2 cellular contexts compared by ENCODE assay signal in the genomic region with DNA sequence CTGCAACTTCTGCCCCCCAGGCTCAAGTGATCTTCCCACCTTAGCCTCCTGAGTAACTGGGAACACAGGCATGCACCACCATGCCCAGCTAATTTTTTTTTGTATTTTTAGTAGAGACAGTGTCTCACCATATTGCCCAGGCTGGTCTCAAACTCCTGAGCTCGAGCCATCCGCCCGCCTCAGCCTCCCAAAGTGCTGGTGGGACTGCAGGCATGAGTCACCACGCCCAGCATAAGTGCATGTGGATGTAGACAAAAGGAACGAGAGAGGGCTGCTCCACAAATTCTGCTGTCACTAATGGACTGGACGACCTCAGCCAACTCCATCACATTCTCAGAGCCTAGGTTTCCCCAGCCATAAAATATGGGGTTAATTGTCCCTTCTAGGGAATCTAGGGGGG.
A peak's percentile ranks its signal among the peaks of the same experiment; 100 is the strongest.
TF ChIP-seq lines count a peak whose summit lies in the region.

No MANE protein-coding gene starts in this region.

TF ChIP-seq in HEK293, 187 proteins besides CTCF, POLR2A, EP300 and RAD21 (continues in another document):
- TF ChIP-seq, protein P1, sequence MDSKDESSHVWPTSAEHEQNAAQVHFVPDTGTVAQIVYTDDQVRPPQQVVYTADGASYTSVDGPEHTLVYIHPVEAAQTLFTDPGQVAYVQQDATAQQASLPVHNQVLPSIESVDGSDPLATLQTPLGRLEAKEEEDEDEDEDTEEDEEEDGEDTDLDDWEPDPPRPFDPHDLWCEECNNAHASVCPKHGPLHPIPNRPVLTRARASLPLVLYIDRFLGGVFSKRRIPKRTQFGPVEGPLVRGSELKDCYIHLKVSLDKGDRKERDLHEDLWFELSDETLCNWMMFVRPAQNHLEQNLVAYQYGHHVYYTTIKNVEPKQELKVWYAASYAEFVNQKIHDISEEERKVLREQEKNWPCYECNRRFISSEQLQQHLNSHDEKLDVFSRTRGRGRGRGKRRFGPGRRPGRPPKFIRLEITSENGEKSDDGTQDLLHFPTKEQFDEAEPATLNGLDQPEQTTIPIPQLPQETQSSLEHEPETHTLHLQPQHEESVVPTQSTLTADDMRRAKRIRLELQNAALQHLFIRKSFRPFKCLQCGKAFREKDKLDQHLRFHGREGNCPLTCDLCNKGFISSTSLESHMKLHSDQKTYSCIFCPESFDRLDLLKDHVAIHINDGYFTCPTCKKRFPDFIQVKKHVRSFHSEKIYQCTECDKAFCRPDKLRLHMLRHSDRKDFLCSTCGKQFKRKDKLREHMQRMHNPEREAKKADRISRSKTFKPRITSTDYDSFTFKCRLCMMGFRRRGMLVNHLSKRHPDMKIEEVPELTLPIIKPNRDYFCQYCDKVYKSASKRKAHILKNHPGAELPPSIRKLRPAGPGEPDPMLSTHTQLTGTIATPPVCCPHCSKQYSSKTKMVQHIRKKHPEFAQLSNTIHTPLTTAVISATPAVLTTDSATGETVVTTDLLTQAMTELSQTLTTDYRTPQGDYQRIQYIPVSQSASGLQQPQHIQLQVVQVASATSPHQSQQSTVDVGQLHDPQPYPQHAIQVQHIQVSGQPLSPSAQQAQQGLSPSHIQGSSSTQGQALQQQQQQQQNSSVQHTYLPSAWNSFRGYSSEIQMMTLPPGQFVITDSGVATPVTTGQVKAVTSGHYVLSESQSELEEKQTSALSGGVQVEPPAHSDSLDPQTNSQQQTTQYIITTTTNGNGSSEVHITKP (tag by site-specific recombination; IDR thresholded peaks at IDR 0.05): peak; percentile 72; the same call in 1 of the 2 replicates
- TF ChIP-seq ZFHX2 (tag by site-specific recombination; conservative IDR thresholded peaks at IDR 0.05): peak; percentile 77
- TF ChIP-seq, protein P2, sequence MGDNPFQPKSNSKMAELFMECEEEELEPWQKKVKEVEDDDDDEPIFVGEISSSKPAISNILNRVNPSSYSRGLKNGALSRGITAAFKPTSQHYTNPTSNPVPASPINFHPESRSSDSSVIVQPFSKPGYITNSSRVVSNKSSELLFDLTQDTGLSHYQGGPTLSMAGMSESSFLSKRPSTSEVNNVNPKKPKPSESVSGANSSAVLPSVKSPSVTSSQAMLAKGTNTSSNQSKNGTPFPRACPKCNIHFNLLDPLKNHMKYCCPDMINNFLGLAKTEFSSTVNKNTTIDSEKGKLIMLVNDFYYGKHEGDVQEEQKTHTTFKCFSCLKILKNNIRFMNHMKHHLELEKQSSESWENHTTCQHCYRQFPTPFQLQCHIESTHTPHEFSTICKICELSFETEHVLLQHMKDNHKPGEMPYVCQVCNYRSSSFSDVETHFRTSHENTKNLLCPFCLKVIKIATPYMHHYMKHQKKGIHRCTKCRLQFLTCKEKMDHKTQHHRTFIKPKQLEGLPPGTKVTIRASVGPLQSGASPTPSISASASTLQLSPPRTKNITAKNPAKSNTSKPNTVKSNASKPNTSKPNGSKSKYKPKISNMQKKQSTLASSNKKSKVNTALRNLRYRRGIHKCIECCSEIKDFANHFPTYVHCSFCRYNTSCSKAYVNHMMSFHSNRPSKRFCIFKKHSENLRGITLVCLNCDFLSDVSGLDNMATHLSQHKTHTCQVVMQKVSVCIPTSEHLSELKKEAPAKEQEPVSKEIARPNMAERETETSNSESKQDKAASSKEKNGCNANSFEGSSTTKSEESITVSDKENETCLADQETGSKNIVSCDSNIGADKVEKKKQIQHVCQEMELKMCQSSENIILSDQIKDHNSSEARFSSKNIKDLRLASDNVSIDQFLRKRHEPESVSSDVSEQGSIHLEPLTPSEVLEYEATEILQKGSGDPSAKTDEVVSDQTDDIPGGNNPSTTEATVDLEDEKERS (tag by site-specific recombination; IDR thresholded peaks at IDR 0.05): no peak
- no peak for TF ChIP-seq KLF10 (tag by site-specific recombination; IDR thresholded peaks at IDR 0.05)
- TF ChIP-seq ZNF473 (tag by site-specific recombination; IDR thresholded peaks at IDR 0.05): no peak
- TF ChIP-seq ZBTB8A (tag by site-specific recombination; IDR thresholded peaks at IDR 0.05): peak; percentile 39; the same call in 1 of the 2 replicates
- no peak for TF ChIP-seq ZNF623 (tag by site-specific recombination; IDR thresholded peaks at IDR 0.05)
- peak; percentile 40; the same call in 1 of the 2 replicates for TF ChIP-seq ZNF394 (tag by site-specific recombination; IDR thresholded peaks at IDR 0.05; ENCODE audit: borderline replicate concordance)
- no peak for TF ChIP-seq ZFP3 (tag by site-specific recombination; IDR thresholded peaks at IDR 0.05; ENCODE audit: low read depth)
- TF ChIP-seq, protein P3, sequence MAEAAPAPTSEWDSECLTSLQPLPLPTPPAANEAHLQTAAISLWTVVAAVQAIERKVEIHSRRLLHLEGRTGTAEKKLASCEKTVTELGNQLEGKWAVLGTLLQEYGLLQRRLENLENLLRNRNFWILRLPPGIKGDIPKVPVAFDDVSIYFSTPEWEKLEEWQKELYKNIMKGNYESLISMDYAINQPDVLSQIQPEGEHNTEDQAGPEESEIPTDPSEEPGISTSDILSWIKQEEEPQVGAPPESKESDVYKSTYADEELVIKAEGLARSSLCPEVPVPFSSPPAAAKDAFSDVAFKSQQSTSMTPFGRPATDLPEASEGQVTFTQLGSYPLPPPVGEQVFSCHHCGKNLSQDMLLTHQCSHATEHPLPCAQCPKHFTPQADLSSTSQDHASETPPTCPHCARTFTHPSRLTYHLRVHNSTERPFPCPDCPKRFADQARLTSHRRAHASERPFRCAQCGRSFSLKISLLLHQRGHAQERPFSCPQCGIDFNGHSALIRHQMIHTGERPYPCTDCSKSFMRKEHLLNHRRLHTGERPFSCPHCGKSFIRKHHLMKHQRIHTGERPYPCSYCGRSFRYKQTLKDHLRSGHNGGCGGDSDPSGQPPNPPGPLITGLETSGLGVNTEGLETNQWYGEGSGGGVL (tag by site-specific recombination; IDR thresholded peaks at IDR 0.05): no peak
- TF ChIP-seq ZNF792 (tag by site-specific recombination; IDR thresholded peaks at IDR 0.05): peak; percentile 80; the same call in 1 of the 2 replicates
- no peak for TF ChIP-seq ZXDB (tag by site-specific recombination; IDR thresholded peaks at IDR 0.05)
- TF ChIP-seq KLF1 (tag by site-specific recombination; IDR thresholded peaks at IDR 0.05): peak; percentile 56
- TF ChIP-seq, protein P4, sequence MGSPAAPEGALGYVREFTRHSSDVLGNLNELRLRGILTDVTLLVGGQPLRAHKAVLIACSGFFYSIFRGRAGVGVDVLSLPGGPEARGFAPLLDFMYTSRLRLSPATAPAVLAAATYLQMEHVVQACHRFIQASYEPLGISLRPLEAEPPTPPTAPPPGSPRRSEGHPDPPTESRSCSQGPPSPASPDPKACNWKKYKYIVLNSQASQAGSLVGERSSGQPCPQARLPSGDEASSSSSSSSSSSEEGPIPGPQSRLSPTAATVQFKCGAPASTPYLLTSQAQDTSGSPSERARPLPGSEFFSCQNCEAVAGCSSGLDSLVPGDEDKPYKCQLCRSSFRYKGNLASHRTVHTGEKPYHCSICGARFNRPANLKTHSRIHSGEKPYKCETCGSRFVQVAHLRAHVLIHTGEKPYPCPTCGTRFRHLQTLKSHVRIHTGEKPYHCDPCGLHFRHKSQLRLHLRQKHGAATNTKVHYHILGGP (tag by site-specific recombination; IDR thresholded peaks at IDR 0.05): no peak
- TF ChIP-seq ZNF76 (tag by site-specific recombination; IDR thresholded peaks at IDR 0.05; ENCODE audit: borderline replicate concordance, low read depth): no peak
- peak; percentile 22; the same call in 1 of the 2 replicates for TF ChIP-seq SP2 (tag by site-specific recombination; IDR thresholded peaks at IDR 0.05)

TF ChIP-seq in endothelial cell of umbilical vein, 7 proteins besides CTCF, POLR2A, EP300 and RAD21:
- TF ChIP-seq JUN (IDR thresholded peaks at IDR 0.05; ENCODE audit: borderline replicate concordance, insufficient read depth, insufficient read length, low read depth) (no peak), GATA2 (IDR thresholded peaks at IDR 0.05; ENCODE audit: insufficient read depth, insufficient read length, low read depth, low read length) (no peak), POLR2AphosphoS5 (IDR thresholded peaks at IDR 0.05; ENCODE audit: insufficient read depth, low read depth, low read length) (no peak), MYC (IDR thresholded peaks at IDR 0.05; ENCODE audit: low read depth, low read length) (no peak), EZH2 (IDR thresholded peaks at IDR 0.05; ENCODE audit: borderline replicate concordance, low read depth, low read length, severe bottlenecking) (no peak), FOS (IDR thresholded peaks at IDR 0.05; ENCODE audit: borderline replicate concordance, insufficient read depth, low read length) (no peak)
- TF ChIP-seq, protein P5, sequence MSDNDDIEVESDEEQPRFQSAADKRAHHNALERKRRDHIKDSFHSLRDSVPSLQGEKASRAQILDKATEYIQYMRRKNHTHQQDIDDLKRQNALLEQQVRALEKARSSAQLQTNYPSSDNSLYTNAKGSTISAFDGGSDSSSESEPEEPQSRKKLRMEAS (IDR thresholded peaks at IDR 0.05; ENCODE audit: insufficient read depth, insufficient read length): no peak
